Comparison of ENCODE assay signal across 9 cellular contexts in genomic region chr14:70882771-70883492, GRCh38. TPM values are rescaled to one million over a fixed set of nuclear protein-coding genes. Genes with fewer than 3 reads are reported as not detected.
A peak's percentile ranks its signal among the peaks of the same experiment; 100 is the strongest.
DNase-seq lines count a peak whose midpoint lies in the region; ATAC-seq, FAIRE-seq and TF ChIP-seq lines count a peak whose summit lies in the region.
"Had no signal": no experiment of that assay in that cellular context is flagged by ENCODE, and none has a peak within 500 bp of the region (broad histone marks: within the 10 kb centered on the region; RNA-seq: fewer than 3 reads in every experiment).

No MANE protein-coding gene starts in this region.

- ATAC-seq in Right ventricle myocardium inferior (peak; percentile 37), GM21825 (IDR thresholded peaks at IDR 0.05; ENCODE audit: unreplicated experiment) (no peak)

- intact Hi-C loops in Right ventricle myocardium inferior (cut with DNase I) (no loop called here), cardiac septum (cut with DNase I) (no loop called here)

- H3K36me3 ChIP-seq in SK-N-MC (ENCODE audit: insufficient read depth, low read length) (no peaks in the 10 kb centered on the region), fibroblast of lung (ENCODE audit: control insufficient read depth, insufficient read depth, low read length) (no peaks in the 10 kb centered on the region), endodermal cell (ENCODE audit: control insufficient read depth, insufficient read depth, low read length) (no peaks in the 10 kb centered on the region)

- H3K9me3 ChIP-seq in SK-N-MC (ENCODE audit: low read depth, low read length) = no peaks in the 10 kb centered on the region
- no peaks in the 10 kb centered on the region for H3K9me3 ChIP-seq in fibroblast of lung (ENCODE audit: control insufficient read depth, insufficient read depth, low read depth, low read length)
- H3K9me3 ChIP-seq in endodermal cell (ENCODE audit: control insufficient read depth, low read length) = no peaks in the 10 kb centered on the region

- no peaks in the 10 kb centered on the region for H3K27me3 Mint-ChIP-seq in endodermal cell (ENCODE audit: insufficient read depth)

- no peak overlapping the region for H2AFZ ChIP-seq in fibroblast of lung (ENCODE audit: low read length)

- H3K27ac ChIP-seq in SK-N-MC (peak overlapping the region; percentile 56), fibroblast of lung (ENCODE audit: insufficient read depth, low read length) (no peak overlapping the region), endodermal cell (ENCODE audit: low read depth, low read length) (no peak overlapping the region)

- no peak overlapping the region for H3K27ac Mint-ChIP-seq in endodermal cell

- H3K79me2 ChIP-seq in fibroblast of lung (ENCODE audit: control insufficient read depth, insufficient read depth, low read length) = no peaks in the 10 kb centered on the region

- DNase-seq in Right ventricle myocardium inferior (ENCODE audit: missing footprints) = no peak
- DNase-seq in cardiac septum (ENCODE audit: low spot score) = no peak
- peak; percentile 95 for DNase-seq in SK-N-MC (ENCODE audit: low read depth, low spot score)
- DNase-seq in fibroblast of lung (ENCODE audit: low read depth in 2 of 2) = peak; percentile 67 to 70
- peak; percentile 73 for DNase-seq in urothelium cell line (ENCODE audit: low spot score)
- no peak for DNase-seq in GM19240 (ENCODE audit: insufficient read length, low spot score)
- no peak for DNase-seq in endodermal cell
- DNase-seq: NCI-H187 treated with DMSO at 0.1 percent for 48 hours had no signal

- H3K4me1 ChIP-seq in fibroblast of lung (ENCODE audit: control insufficient read depth, extremely low read depth, insufficient read depth, low read length) = peaks cover 4% of the 10 kb centered on the region
- H3K4me1 ChIP-seq in endodermal cell (ENCODE audit: control insufficient read depth, insufficient read depth, low read length) = no peaks in the 10 kb centered on the region

- no peak for FAIRE-seq in urothelium cell line (lab: Jason Lieb, UNC)

- TF ChIP-seq CTCF in fibroblast of lung (conservative IDR thresholded peaks at IDR 0.05 in 1 of 2, IDR thresholded peaks at IDR 0.05 in 1 of 2; ENCODE audit: low read depth in 1 of 2, low read length in 2 of 2) = no peak
- no peak for TF ChIP-seq CTCF in endodermal cell (conservative IDR thresholded peaks at IDR 0.05)

- WGBS in endodermal cell (ENCODE audit: insufficient coverage in 1 of 2, insufficient read length in 1 of 2), 2 experiments = 81 to 93% methylated on average over 5 to 6 of the region's 6 CpGs

- no peak overlapping the region for H3K4me3 Mint-ChIP-seq in endodermal cell

- no peaks in the 10 kb centered on the region for H4K20me1 ChIP-seq in fibroblast of lung (ENCODE audit: control insufficient read depth, extremely low read depth, insufficient read depth, low read length)

- peaks cover 8% of the 10 kb centered on the region for H3K4me1 Mint-ChIP-seq in endodermal cell

- no peaks in the 10 kb centered on the region for H3K9me3 Mint-ChIP-seq in endodermal cell

- no peaks in the 10 kb centered on the region for H3K27me3 ChIP-seq in fibroblast of lung (ENCODE audit: control insufficient read depth, insufficient read depth, low read length)
- no peaks in the 10 kb centered on the region for H3K27me3 ChIP-seq in endodermal cell (ENCODE audit: control insufficient read depth, insufficient read depth, low read length, poor library complexity, severe bottlenecking)

- peak overlapping the region; percentile 1 for H3K4me2 ChIP-seq in fibroblast of lung (ENCODE audit: extremely low read depth, insufficient read depth, low read length)

- H3K36me3 Mint-ChIP-seq in endodermal cell (ENCODE audit: low read depth) = no peaks in the 10 kb centered on the region

- H3K9ac ChIP-seq in SK-N-MC (ENCODE audit: insufficient read length) (peak overlapping the region; percentile 28), fibroblast of lung (ENCODE audit: insufficient read depth, low read length) (no peak overlapping the region), endodermal cell (ENCODE audit: extremely low read depth, low read length, poor library complexity, severe bottlenecking) (no peak overlapping the region)

- H3K4me3 ChIP-seq in SK-N-MC (peak overlapping the region; percentile 65), fibroblast of lung (replicated peaks in 1 of 4; ENCODE audit: control extremely low read depth in 1 of 4, insufficient read depth in 1 of 4, low read depth in 3 of 4, low read length in 4 of 4) (no peak overlapping the region), endodermal cell (ENCODE audit: low read length) (no peak overlapping the region)

RNA-seq across cellular contexts. Expression of gene PCNX1, which starts 24.3 kb away (rescaled TPM):
- 33.6 TPM for total RNA-seq in Right ventricle myocardium inferior
- 46.2 TPM for total RNA-seq in cardiac septum
- 57.8 and 69.4 TPM in 2 replicates for total RNA-seq in fibroblast of lung
- 33.0 and 35.7 TPM in 2 replicates for polyA plus RNA-seq in fibroblast of lung
- polyA plus RNA-seq in fibroblast of lung (2012) = 11.4 and 14.8 TPM in 2 replicates
- 83.2 and 120 TPM in 2 replicates for polyA minus RNA-seq in fibroblast of lung (ENCODE audit: low replicate concordance)
- 10 to 100 TPM; 68.2 TPM for total RNA-seq in endodermal cell
- polyA plus RNA-seq in endodermal cell (2013, experiment 1 of 2) = 30.1 TPM
- 22.4 TPM for polyA plus RNA-seq in endodermal cell (2013, experiment 2 of 2)

Comparison
In these comparisons a context has a peak if more than half of its experiments do, and no peak if none do; other contexts are left out.
1. DNase-seq: peak in SK-N-MC (single experiment), fibroblast of lung (2 of 2) and urothelium cell line (single experiment); none in Right ventricle myocardium inferior (single experiment), cardiac septum (single experiment), GM19240 (single experiment) and endodermal cell (single experiment).